10 cellular contexts compared by ENCODE assay signal in genomic region chr4:139452000-139452399, GRCh38. TPM values are rescaled to one million over a fixed set of nuclear protein-coding genes. Genes with fewer than 3 reads are reported as not detected.
A peak's percentile ranks its signal among the peaks of the same experiment; 100 is the strongest.
DNase-seq lines count a peak whose midpoint lies in the region; ATAC-seq and TF ChIP-seq lines count a peak whose summit lies in the region.
"Had no signal": no experiment of that assay in that cellular context is flagged by ENCODE, and none has a peak within 500 bp of the region (broad histone marks: within the 10 kb centered on the region; RNA-seq: fewer than 3 reads in every experiment).

No MANE protein-coding gene starts in this region.

- no peaks in the 10 kb centered on the region for H3K9me3 Mint-ChIP-seq in activated naive CD4-positive, alpha-beta T cell treated with anti-CD3 and anti-CD28 coated beads, Interleukin-2, amount 10 ng/mL, durations not matched to agents 7 days and 5 days
- no peaks in the 10 kb centered on the region for H3K9me3 Mint-ChIP-seq in activated CD8-positive, alpha-beta T cell treated with anti-CD3 and anti-CD28 coated beads for 36 hours

- H3K4me2 ChIP-seq in hepatocyte, result peak overlapping the region; percentile 79

- peaks cover 8% of the 10 kb centered on the region for H4K20me1 ChIP-seq in hepatocyte (ENCODE audit: insufficient read depth, poor library complexity, severe bottlenecking)

- peaks cover 48% of the 10 kb centered on the region for H3K4me1 Mint-ChIP-seq in activated naive CD4-positive, alpha-beta T cell treated with anti-CD3 and anti-CD28 coated beads, Interleukin-2, amount 10 ng/mL, durations not matched to agents 7 days and 5 days
- H3K4me1 Mint-ChIP-seq in activated CD8-positive, alpha-beta T cell treated with anti-CD3 and anti-CD28 coated beads for 36 hours (ENCODE audit: low read depth), result peaks cover 35% of the 10 kb centered on the region

- H3K27me3 Mint-ChIP-seq in activated naive CD4-positive, alpha-beta T cell treated with anti-CD3 and anti-CD28 coated beads, Interleukin-2, amount 10 ng/mL, durations not matched to agents 7 days and 5 days, result no peaks in the 10 kb centered on the region
- H3K27me3 Mint-ChIP-seq in activated CD8-positive, alpha-beta T cell treated with anti-CD3 and anti-CD28 coated beads for 36 hours, result no peaks in the 10 kb centered on the region

- POLR2A ChIA-PET in activated CD8-positive, alpha-beta T cell treated with anti-CD3 and anti-CD28 coated beads for 36 hours (lab: Charles Lee), result no interaction called here

- H3K4me1 ChIP-seq in hepatocyte (ENCODE audit: insufficient read depth) (peaks cover 25% of the 10 kb centered on the region), transverse colon (peaks cover 15 to 35% (median 23%) of the 10 kb centered on the region in 4 donors)

- H3K9me3 ChIP-seq in hepatocyte (ENCODE audit: low read depth) (no peaks in the 10 kb centered on the region), transverse colon (no peaks in the 10 kb centered on the region)

- CTCF ChIA-PET in activated naive CD4-positive, alpha-beta T cell treated with anti-CD3 and anti-CD28 coated beads, Interleukin-2, amount 10 ng/mL, durations not matched to agents 7 days and 5 days (lab: Charles Lee), result interaction anchor here (1.6 kb wide), 1 partner anchor 37 kb away, joined by 4 read pairs; no protein-coding TSS in a partner anchor
- CTCF ChIA-PET in activated CD8-positive, alpha-beta T cell treated with anti-CD3 and anti-CD28 coated beads for 36 hours (lab: Charles Lee), result interaction anchor here (1.8 to 1.9 kb wide), 2 partner anchors 33 to 151 kb away, joined by 8 to 10 read pairs; partner anchors contain the start of gene NAA15

- intact Hi-C loops in activated CD8-positive, alpha-beta T cell treated with anti-CD3 and anti-CD28 coated beads for 36 hours (cut with micrococcal nuclease), result loop anchor here (10.0 kb wide), 1 partner anchor 367 kb away; no protein-coding TSS in a partner anchor
- intact Hi-C loops in transverse colon (cut with DNase I; ENCODE audit: low total_unique reads), result no loop called here

- H3K27ac ChIP-seq in hepatocyte, result peak overlapping the region; percentile 98
- H3K27ac ChIP-seq in transverse colon, result peak overlapping the region; percentile 90 to 97 (median 94)

- TF ChIP-seq CTCF in activated CD8-positive, alpha-beta T cell treated with anti-CD3 and anti-CD28 coated beads for 36 hours (IDR thresholded peaks at IDR 0.05), result no peak
- TF ChIP-seq CTCF in hepatocyte (IDR thresholded peaks at IDR 0.05; ENCODE audit: poor library complexity), result no peak
- TF ChIP-seq CTCF in transverse colon (IDR thresholded peaks at IDR 0.05), result no peak

- TF ChIP-seq POLR2A in transverse colon (IDR thresholded peaks at IDR 0.05), result no peak

- peak overlapping the region; percentile 53 for H3K4me3 ChIP-seq in hepatocyte
- no peak overlapping the region for H3K4me3 ChIP-seq in transverse colon

- peaks cover 8% of the 10 kb centered on the region for H3K36me3 Mint-ChIP-seq in activated naive CD4-positive, alpha-beta T cell treated with anti-CD3 and anti-CD28 coated beads, Interleukin-2, amount 10 ng/mL, durations not matched to agents 7 days and 5 days
- H3K36me3 Mint-ChIP-seq in activated CD8-positive, alpha-beta T cell treated with anti-CD3 and anti-CD28 coated beads for 36 hours (ENCODE audit: low read depth), result peaks cover 5% of the 10 kb centered on the region

- no peak overlapping the region for H2AFZ ChIP-seq in hepatocyte

- H3K36me3 ChIP-seq in hepatocyte (replicated peaks; ENCODE audit: insufficient read depth, low read depth) (no peaks in the 10 kb centered on the region), transverse colon (no peaks in the 10 kb centered on the region)

- ATAC-seq in activated CD8-positive, alpha-beta T cell treated with anti-CD3 and anti-CD28 coated beads for 36 hours, result no peak
- ATAC-seq in HG03108 (IDR thresholded peaks at IDR 0.05; ENCODE audit: unreplicated experiment), result no peak

- 57% methylated on average over 1 of the region's 1 CpG for WGBS in hepatocyte (ENCODE audit: low lambda C conversion rate, missing lambda C conversion rate)
- 20 to 70% methylated on average over 1 of the region's 1 CpG for WGBS in transverse colon (ENCODE audit: low coverage in 1 of 2), 2 donors

- H3K79me2 ChIP-seq in hepatocyte, result peaks cover 77% of the 10 kb centered on the region

- H3K27me3 ChIP-seq in hepatocyte (no peaks in the 10 kb centered on the region), transverse colon (no peaks in the 10 kb centered on the region)

- H3K4me3 Mint-ChIP-seq in activated naive CD4-positive, alpha-beta T cell treated with anti-CD3 and anti-CD28 coated beads, Interleukin-2, amount 10 ng/mL, durations not matched to agents 7 days and 5 days, result peak overlapping the region; percentile 86
- H3K4me3 Mint-ChIP-seq in activated CD8-positive, alpha-beta T cell treated with anti-CD3 and anti-CD28 coated beads for 36 hours, result peak overlapping the region; percentile 91

- DNase-seq in activated naive CD4-positive, alpha-beta T cell treated with anti-CD3 and anti-CD28 coated beads, Interleukin-2, amount 10 ng/mL, durations not matched to agents 7 days and 5 days, result no peak
- DNase-seq in activated naive CD4-positive, alpha-beta T cell treated with Interleukin-2 at 50 U/mL for 16 hours, result no peak
- no peak for DNase-seq in activated CD8-positive, alpha-beta T cell treated with anti-CD3 and anti-CD28 coated beads for 36 hours
- DNase-seq in hepatocyte (ENCODE audit: low spot score), result no peak
- no peak for DNase-seq in transverse colon
- DNase-seq in DMS79 (lab: John Stamatoyannopoulos, UW), result no peak
- no peak for DNase-seq in SKM-1 treated with dmso at 0.1 percent for 144 hours (lab: John Stamatoyannopoulos, UW; ENCODE audit: unreplicated experiment)
- DNase-seq: activated naive CD4-positive, alpha-beta T cell treated with anti-CD3 and anti-CD28 coated beads, Interleukin-2, amount 50 U/mL, for 16 hours; T-helper 9 cell had no signal

- in situ Hi-C loops in transverse colon (cut with MboI; ENCODE audit: low pct_ligation_motif_present in 1 of 4, low pct_unique_long_range_greater_than_20kb in 1 of 4, low sequenced_read_pairs in 3 of 4), result no loop called here

- no peak for TF ChIP-seq EP300 in transverse colon (IDR thresholded peaks at IDR 0.05; ENCODE audit: low read depth)

- peak overlapping the region; percentile 99 for H3K27ac Mint-ChIP-seq in activated naive CD4-positive, alpha-beta T cell treated with anti-CD3 and anti-CD28 coated beads, Interleukin-2, amount 10 ng/mL, durations not matched to agents 7 days and 5 days
- H3K27ac Mint-ChIP-seq in activated CD8-positive, alpha-beta T cell treated with anti-CD3 and anti-CD28 coated beads for 36 hours, result peak overlapping the region; percentile 98

- no peaks in the 10 kb centered on the region for H3K9me2 ChIP-seq in hepatocyte (replicated peaks; ENCODE audit: insufficient read depth)

RNA-seq across cellular contexts. Expression of gene RAB33B, which starts 1.9 kb away (rescaled TPM):
- 1 to 10 TPM; 6.1 to 6.2 TPM for total RNA-seq in activated CD8-positive, alpha-beta T cell treated with anti-CD3 and anti-CD28 coated beads for 36 hours
- total RNA-seq in hepatocyte (13.5 and 16.2 TPM in 2 replicates), transverse colon (1 to 10 TPM; 6.8 to 8.1 (median 7.1) TPM)
- 4.5 and 6.9 TPM in 2 replicates for polyA plus RNA-seq in hepatocyte
